In genomic region chr21:42435401-42435800, GRCh38 we compare ENCODE assay signal across 2 cellular contexts.
TF ChIP-seq lines count a peak whose summit lies in the region.

No MANE protein-coding gene starts in this region.

TF ChIP-seq in K562, 482 proteins besides CTCF, POLR2A, EP300 and RAD21:
- TF ChIP-seq, protein P1, sequence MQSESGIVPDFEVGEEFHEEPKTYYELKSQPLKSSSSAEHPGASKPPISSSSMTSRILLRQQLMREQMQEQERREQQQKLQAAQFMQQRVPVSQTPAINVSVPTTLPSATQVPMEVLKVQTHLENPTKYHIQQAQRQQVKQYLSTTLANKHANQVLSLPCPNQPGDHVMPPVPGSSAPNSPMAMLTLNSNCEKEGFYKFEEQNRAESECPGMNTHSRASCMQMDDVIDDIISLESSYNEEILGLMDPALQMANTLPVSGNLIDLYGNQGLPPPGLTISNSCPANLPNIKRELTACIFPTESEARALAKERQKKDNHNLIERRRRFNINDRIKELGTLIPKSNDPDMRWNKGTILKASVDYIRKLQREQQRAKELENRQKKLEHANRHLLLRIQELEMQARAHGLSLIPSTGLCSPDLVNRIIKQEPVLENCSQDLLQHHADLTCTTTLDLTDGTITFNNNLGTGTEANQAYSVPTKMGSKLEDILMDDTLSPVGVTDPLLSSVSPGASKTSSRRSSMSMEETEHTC (IDR thresholded peaks at IDR 0.05) = no peak
- TF ChIP-seq CREBBP (IDR thresholded peaks at IDR 0.05; ENCODE audit: low read depth, low read length) = peak; percentile 96
TF ChIP-seq in K562: peak in this region for 1.

TF ChIP-seq in HEK293T, 16 proteins besides CTCF, POLR2A, EP300 and RAD21:
- no peak for TF ChIP-seq CTBP1 (IDR thresholded peaks at IDR 0.05; ENCODE audit: borderline replicate concordance)
- TF ChIP-seq FOXA1 (IDR thresholded peaks at IDR 0.05) = no peak
- TF ChIP-seq NFRKB (IDR thresholded peaks at IDR 0.05) = no peak
- TF ChIP-seq ZNF384 (IDR thresholded peaks at IDR 0.05) = no peak
- no peak for TF ChIP-seq LEF1 (IDR thresholded peaks at IDR 0.05; ENCODE audit: borderline replicate concordance)
- no peak for TF ChIP-seq ELF4 (IDR thresholded peaks at IDR 0.05)
- TF ChIP-seq FOXM1 (IDR thresholded peaks at IDR 0.05; ENCODE audit: borderline replicate concordance) = no peak
- no peak for TF ChIP-seq FOXK2 (IDR thresholded peaks at IDR 0.05)
- TF ChIP-seq BHLHE40 (IDR thresholded peaks at IDR 0.05; ENCODE audit: borderline replicate concordance) = no peak
- TF ChIP-seq HDGF (IDR thresholded peaks at IDR 0.05; ENCODE audit: borderline replicate concordance) = no peak
- no peak for TF ChIP-seq PKNOX1 (IDR thresholded peaks at IDR 0.05)
